1 cellular context compared by ENCODE assay signal in the genomic region with DNA sequence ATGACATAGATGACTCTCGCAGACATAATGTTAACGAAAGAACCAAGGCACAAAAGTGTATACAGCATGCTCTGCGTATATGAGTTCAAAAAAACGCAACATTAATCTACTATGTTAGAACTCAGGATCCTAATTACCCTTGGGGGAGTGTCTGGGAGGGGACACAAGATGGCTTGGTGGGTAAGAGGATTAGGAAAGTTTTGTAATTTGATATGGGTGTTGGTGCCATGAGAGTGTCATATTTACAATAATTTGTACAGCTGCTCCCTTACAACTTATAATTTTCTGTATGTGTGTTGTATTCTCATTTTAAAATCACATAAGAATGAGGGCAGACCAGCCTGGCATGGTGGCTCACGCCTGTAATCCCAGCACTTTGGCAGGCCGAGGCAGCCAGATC.
TF ChIP-seq lines count a peak whose summit lies in the region.

No MANE protein-coding gene starts in this region.

TF ChIP-seq in HEK293T, 16 proteins besides CTCF, POLR2A, EP300 and RAD21 (continued from another document):
- TF ChIP-seq PKNOX1 (IDR thresholded peaks at IDR 0.05) (no peak), CTBP1 (IDR thresholded peaks at IDR 0.05; ENCODE audit: borderline replicate concordance) (no peak), BHLHE40 (IDR thresholded peaks at IDR 0.05; ENCODE audit: borderline replicate concordance) (no peak), L3MBTL2 (conservative IDR thresholded peaks at IDR 0.05) (no peak)
